ENCODE assay signal across 23 cellular contexts in genomic region chr2:82959677-82960076, GRCh38.
"Had no signal": no experiment of that assay in that cellular context is flagged by ENCODE, and none has a peak within 500 bp of the region (broad histone marks: within the 10 kb centered on the region; RNA-seq: fewer than 3 reads in every experiment).

No MANE protein-coding gene starts in this region.

- ATAC-seq: heart left ventricle; naive thymus-derived CD8-positive, alpha-beta T cell; right lobe of liver; stimulated activated effector memory CD8-positive, alpha-beta T cell treated with anti-CD3 and anti-CD28 coated beads, Interleukin-12 subunit alpha, Interleukin-12 subunit beta, amount 100 ng/mL, for 72 hours had no signal

- H3K36me3 ChIP-seq: heart left ventricle, left ventricle myocardium inferior, neural progenitor cell, neutrophil, ovary, right atrium auricular region, right lobe of liver, spleen, transverse colon, upper lobe of left lung had no signal

- H3K4me1 Mint-ChIP-seq: immature natural killer cell; memory B cell; naive thymus-derived CD8-positive, alpha-beta T cell; nephron; neural progenitor cell; stimulated activated effector memory CD8-positive, alpha-beta T cell treated with anti-CD3 and anti-CD28 coated beads, Interleukin-12 subunit alpha, Interleukin-12 subunit beta, amount 100 ng/mL, for 72 hours had no signal

- H3K27ac ChIP-seq: heart left ventricle, left ventricle myocardium inferior, neural progenitor cell, neutrophil, ovary, right atrium auricular region, right lobe of liver, skin epidermis, spleen, transverse colon, upper lobe of left lung had no signal

- H3K27ac Mint-ChIP-seq: immature natural killer cell; memory B cell; naive thymus-derived CD8-positive, alpha-beta T cell; nephron; neural progenitor cell; progenitor cell of endocrine pancreas; stimulated activated effector memory CD8-positive, alpha-beta T cell treated with anti-CD3 and anti-CD28 coated beads, Interleukin-12 subunit alpha, Interleukin-12 subunit beta, amount 100 ng/mL, for 72 hours; stimulated activated naive CD8-positive, alpha-beta T cell treated with anti-CD3 and anti-CD28 coated beads, Interleukin-15, Interleukin-2, amounts not matched to agents 100 ng/mL and 50 ng/mL, for 24 hours had no signal

- H3K9me3 ChIP-seq: neutrophil, ovary, right lobe of liver, transverse colon, upper lobe of left lung had no signal

- H3K27me3 ChIP-seq: heart left ventricle, neural progenitor cell, neutrophil, ovary, right atrium auricular region, right lobe of liver, spleen, transverse colon, upper lobe of left lung had no signal

- H3K9me3 Mint-ChIP-seq: nephron had no signal

- H3K9ac ChIP-seq: neural progenitor cell had no signal

- H3K27me3 Mint-ChIP-seq: memory B cell; naive thymus-derived CD8-positive, alpha-beta T cell; progenitor cell of endocrine pancreas; stimulated activated naive CD8-positive, alpha-beta T cell treated with anti-CD3 and anti-CD28 coated beads, Interleukin-15, Interleukin-2, amounts not matched to agents 100 ng/mL and 50 ng/mL, for 24 hours had no signal

- H3K4me3 ChIP-seq: heart left ventricle, left ventricle myocardium inferior, lung, neural progenitor cell, ovary, right atrium auricular region, right lobe of liver, skin epidermis, spleen, transverse colon, upper lobe of left lung had no signal

- H3K4me3 Mint-ChIP-seq: immature natural killer cell; memory B cell; naive thymus-derived CD8-positive, alpha-beta T cell; nephron; neural progenitor cell; stimulated activated effector memory CD8-positive, alpha-beta T cell treated with anti-CD3 and anti-CD28 coated beads, Interleukin-12 subunit alpha, Interleukin-12 subunit beta, amount 100 ng/mL, for 72 hours; stimulated activated naive CD8-positive, alpha-beta T cell treated with anti-CD3 and anti-CD28 coated beads, Interleukin-15, Interleukin-2, amounts not matched to agents 100 ng/mL and 50 ng/mL, for 24 hours had no signal

- H3K4me2 ChIP-seq: neural progenitor cell had no signal

- H2AFZ ChIP-seq: neural progenitor cell had no signal

- H3K36me3 Mint-ChIP-seq: memory B cell; naive thymus-derived CD8-positive, alpha-beta T cell; neural progenitor cell; stimulated activated effector memory CD8-positive, alpha-beta T cell treated with anti-CD3 and anti-CD28 coated beads, Interleukin-12 subunit alpha, Interleukin-12 subunit beta, amount 100 ng/mL, for 72 hours had no signal

- DNase-seq: heart left ventricle; hypothalamus; immature natural killer cell; islet precursor cell; left ventricle myocardium inferior; naive thymus-derived CD8-positive, alpha-beta T cell; ovary; right lobe of liver; spleen; stimulated activated CD4-positive, alpha-beta T cell treated with anti-CD3 and anti-CD28 coated beads, Interleukin-4, amount 100 ng/mL, for 24 hours; stimulated activated naive CD4-positive, alpha-beta T cell; transverse colon; upper lobe of left lung had no signal

- H3K4me1 ChIP-seq: heart left ventricle, left ventricle myocardium inferior, neural progenitor cell, right atrium auricular region, right lobe of liver, spleen, transverse colon, upper lobe of left lung had no signal
